ENCODE assay signal across 8 cellular contexts in genomic region chr16:28492511-28492910, GRCh38. TPM values are rescaled to one million over a fixed set of nuclear protein-coding genes. Genes with fewer than 3 reads are reported as not detected.
DNase-seq lines count a peak whose midpoint lies in the region; ATAC-seq and TF ChIP-seq lines count a peak whose summit lies in the region.

No MANE protein-coding gene starts in this region.

- 63% methylated on average over 4 of the region's 4 CpGs for WGBS in thymus

- ATAC-seq in activated T-cell treated with anti-CD3 and anti-CD28 coated beads, Interleukin-2, amount 50 U/mL, for 4 hours, result no peak
- ATAC-seq in lower lobe of right lung (no peak), HG02840 (IDR thresholded peaks at IDR 0.05; ENCODE audit: low FRiP score, unreplicated experiment) (no peak)

- no peak for TF ChIP-seq CTCF in ascending aorta (IDR thresholded peaks at IDR 0.05)
- no peak for TF ChIP-seq CTCF in lower lobe of right lung (IDR thresholded peaks at IDR 0.05)

- peak overlapping the region; percentile 93 for H3K4me3 Mint-ChIP-seq in activated T-cell treated with anti-CD3 and anti-CD28 coated beads, Interleukin-2, amount 50 U/mL, for 4 hours

- intact Hi-C loops in ascending aorta (cut with DNase I) (loop anchor here (1.0 to 5.0 kb wide), 5 partner anchors 46 to 480 kb away; partner anchors contain the start of genes NUPR1 and SPNS1), lower lobe of right lung (cut with DNase I) (no loop called here)

- H3K36me3 Mint-ChIP-seq in activated T-cell treated with anti-CD3 and anti-CD28 coated beads, Interleukin-2, amount 50 U/mL, for 4 hours (ENCODE audit: insufficient read depth), result peaks cover 2% of the 10 kb centered on the region

- H3K27ac ChIP-seq in ascending aorta, result peak overlapping the region; percentile 88 to 93
- peak overlapping the region; percentile 98 for H3K27ac ChIP-seq in lower lobe of right lung
- peak overlapping the region; percentile 98 for H3K27ac ChIP-seq in thymus (ENCODE audit: low read depth)

- peaks cover 64% of the 10 kb centered on the region for H3K4me1 Mint-ChIP-seq in activated T-cell treated with anti-CD3 and anti-CD28 coated beads, Interleukin-2, amount 50 U/mL, for 4 hours (ENCODE audit: low read depth)

- H3K27me3 Mint-ChIP-seq in activated T-cell treated with anti-CD3 and anti-CD28 coated beads, Interleukin-2, amount 50 U/mL, for 4 hours (ENCODE audit: low read depth), result no peaks in the 10 kb centered on the region

- H3K4me3 ChIP-seq in ascending aorta, result peak overlapping the region; percentile 72 to 88
- H3K4me3 ChIP-seq in lower lobe of right lung, result peak overlapping the region; percentile 99
- H3K4me3 ChIP-seq in thymus (ENCODE audit: low read length), result peak overlapping the region; percentile 78

- DNase-seq in activated T-cell treated with anti-CD3 and anti-CD28 coated beads, Interleukin-2, amount 50 U/mL, for 4 hours, result no peak
- DNase-seq in activated T-cell treated with anti-CD3 and anti-CD28 coated beads, Interleukin-2, amount 50 U/mL, for 1 hour, result no peak
- DNase-seq in ascending aorta (ENCODE audit: low spot score in 2 of 2), result no peak
- DNase-seq in lower lobe of right lung, result no peak
- DNase-seq in stimulated activated naive CD4-positive, alpha-beta T cell treated with Interleukin-2 at 50 U/mL for 16 hours (lab: John Stamatoyannopoulos, UW), result no peak
- DNase-seq in SHP77 (lab: John Stamatoyannopoulos, UW), result no peak

- peaks cover 5 to 16% of the 10 kb centered on the region in 2 donors for H3K36me3 ChIP-seq in ascending aorta
- peaks cover 25% of the 10 kb centered on the region for H3K36me3 ChIP-seq in lower lobe of right lung
- H3K36me3 ChIP-seq in thymus (ENCODE audit: control insufficient read depth, insufficient read depth), result peaks cover 18% of the 10 kb centered on the region

- H3K9me3 ChIP-seq in ascending aorta, result no peaks in the 10 kb centered on the region
- H3K9me3 ChIP-seq in lower lobe of right lung, result no peaks in the 10 kb centered on the region
- H3K9me3 ChIP-seq in thymus (ENCODE audit: control insufficient read depth), result no peaks in the 10 kb centered on the region

- H3K4me1 ChIP-seq in ascending aorta (peaks cover 2 to 4% of the 10 kb centered on the region in 2 donors), lower lobe of right lung (peaks cover 33% of the 10 kb centered on the region), thymus (ENCODE audit: control insufficient read depth, insufficient read depth, low read length) (peaks cover 19% of the 10 kb centered on the region)

- H3K27me3 ChIP-seq in ascending aorta (no peaks in the 10 kb centered on the region), lower lobe of right lung (ENCODE audit: low read depth) (no peaks in the 10 kb centered on the region), thymus (ENCODE audit: control insufficient read depth, insufficient read depth) (no peaks in the 10 kb centered on the region)

- H3K9me3 Mint-ChIP-seq in activated T-cell treated with anti-CD3 and anti-CD28 coated beads, Interleukin-2, amount 50 U/mL, for 4 hours, result no peaks in the 10 kb centered on the region

RNA-seq across cellular contexts. Expression of gene CLN3, which starts 0.6 kb away (rescaled TPM):
- 10 to 100 TPM; 25.9 to 26.0 (median 25.9) TPM for total RNA-seq in activated T-cell treated with anti-CD3 and anti-CD28 coated beads, Interleukin-2, amount 50 U/mL, for 4 hours
- total RNA-seq in ascending aorta (16.1 TPM), lower lobe of right lung (79.9 TPM)
- polyA plus RNA-seq in thymus, result 33.4 TPM

RNA-seq across cellular contexts. Expression of gene APOBR, which starts 1.9 kb away (rescaled TPM):
- 1 to 10 TPM; 2.3 to 3.0 (median 2.7) TPM for total RNA-seq in activated T-cell treated with anti-CD3 and anti-CD28 coated beads, Interleukin-2, amount 50 U/mL, for 4 hours
- total RNA-seq in ascending aorta (1.2 TPM), lower lobe of right lung (29.2 TPM)
- polyA plus RNA-seq in thymus, result 10.6 TPM

RNA-seq across cellular contexts. Expression of gene IL27, which starts 14.1 kb away (rescaled TPM):
- total RNA-seq in activated T-cell treated with anti-CD3 and anti-CD28 coated beads, Interleukin-2, amount 50 U/mL, for 4 hours, result under 1 TPM in 2 of 3 donors, not detected in 1; 0.21 to 0.41 TPM
- total RNA-seq in ascending aorta (not detected), lower lobe of right lung (1.4 TPM)
- 0.46 TPM for polyA plus RNA-seq in thymus

RNA-seq across cellular contexts. Expression of gene NPIPB7, which starts 20.4 kb away (rescaled TPM):
- total RNA-seq in activated T-cell treated with anti-CD3 and anti-CD28 coated beads, Interleukin-2, amount 50 U/mL, for 4 hours, result not detected
- not detected for total RNA-seq in ascending aorta
- 0.44 TPM for total RNA-seq in lower lobe of right lung
- polyA plus RNA-seq in thymus, result 0.55 TPM

RNA-seq across cellular contexts. Expression of gene NUPR1, which starts 46.3 kb away (rescaled TPM):
- total RNA-seq in activated T-cell treated with anti-CD3 and anti-CD28 coated beads, Interleukin-2, amount 50 U/mL, for 4 hours, result under 1 TPM; 0.28 to 0.63 (median 0.37) TPM
- total RNA-seq in ascending aorta (290 TPM), lower lobe of right lung (302 TPM)
- 294 TPM for polyA plus RNA-seq in thymus
